In the genomic region with DNA sequence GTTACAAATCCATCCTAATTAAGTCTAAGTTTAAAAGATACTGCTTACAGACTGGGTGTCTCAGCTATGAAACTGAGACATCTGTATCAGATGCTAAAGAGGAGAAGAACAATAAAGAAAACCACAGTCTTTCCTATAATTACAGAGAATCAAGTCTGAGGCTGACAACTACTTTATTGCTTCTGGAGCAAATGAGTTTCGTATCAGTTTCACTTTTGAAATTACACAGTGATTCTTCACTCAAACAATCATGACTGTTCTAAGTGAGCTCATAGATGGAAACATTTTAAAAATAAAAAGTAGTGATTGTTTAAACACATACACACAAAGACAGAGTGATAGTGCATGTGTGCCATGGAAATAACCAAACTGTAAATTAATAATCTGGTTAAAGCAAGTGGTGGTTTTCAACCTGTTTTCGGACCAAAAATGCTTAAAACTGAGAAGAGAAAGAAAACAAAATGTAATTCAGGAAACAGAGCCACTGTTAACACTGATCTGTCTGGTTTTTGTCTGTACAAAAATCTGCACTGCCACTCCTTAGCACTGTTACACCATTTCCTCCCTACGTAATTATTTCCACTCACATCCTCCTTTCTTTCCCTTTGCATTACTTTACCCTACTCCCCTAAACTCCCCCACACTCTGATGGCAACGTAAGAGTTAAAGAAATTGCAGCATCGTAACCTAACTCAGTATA, we compare ENCODE assay signal across 8 cellular contexts. TPM values are rescaled to one million over a fixed set of nuclear protein-coding genes. Genes with fewer than 3 reads are reported as not detected.
DNase-seq lines count a peak whose midpoint lies in the region; ATAC-seq, FAIRE-seq and TF ChIP-seq lines count a peak whose summit lies in the region.

No MANE protein-coding gene starts in this region.

- TF ChIP-seq CTCF in BJ (IDR thresholded peaks at IDR 0.05; ENCODE audit: insufficient read depth, low read depth, low read length): no peak
- no peak for TF ChIP-seq CTCF in natural killer cell (IDR thresholded peaks at IDR 0.05)

- CTCF ChIA-PET in BJ (lab: Yijun Ruan, JAX): interaction anchor here (1.0 kb wide), 1 partner anchor 8 kb away, joined by 4 read pairs; no protein-coding TSS in a partner anchor

- peak overlapping the region; percentile 99 for H3K27ac Mint-ChIP-seq in natural killer cell

- H3K27me3 ChIP-seq in BJ (ENCODE audit: control insufficient read depth, insufficient read depth, low read length): no peaks in the 10 kb centered on the region

- intact Hi-C loops in natural killer cell (cut with micrococcal nuclease): loop anchor here (1.0 to 2.0 kb wide), 2 partner anchors 13 to 105 kb away; partner anchors contain the start of genes LIAS, RFC1 and RPL9

- 0 out of 2 replicates have a peak, but pooled peaks cover 1% of the 10 kb centered on the region for H3K36me3 ChIP-seq in BJ (ENCODE audit: control insufficient read depth, insufficient read depth, low read length)

- ATAC-seq in HG03196 (IDR thresholded peaks at IDR 0.05; ENCODE audit: unreplicated experiment) (peak; percentile 86), SK-N-SH treated with all-trans-retinoic acid at 6 μM for 48 hours (peak; percentile 83), natural killer cell (peak; percentile 79 to 84 (median 82))

- H3K27me3 Mint-ChIP-seq in natural killer cell (ENCODE audit: low read depth in 2 of 2): no peaks in the 10 kb centered on the region

- H3K36me3 Mint-ChIP-seq in natural killer cell: peaks cover 18% of the 10 kb centered on the region

- DNase-seq in BJ (ENCODE audit: low read depth) (peak; percentile 11), GM19239 (ENCODE audit: insufficient read length, low spot score) (peak; percentile 52), epidermal melanocyte (ENCODE audit: insufficient read length, low spot score) (peak; percentile 40), natural killer cell (no peak), NCI-H510A treated with DMSO at 0.1 percent for 48 hours (lab: John Stamatoyannopoulos, UW) (no peak), anterior cingulate cortex (lab: John Stamatoyannopoulos, UW) (no peak)

- peak overlapping the region; percentile 88 for H3K4me3 Mint-ChIP-seq in natural killer cell

- H3K9me3 Mint-ChIP-seq in natural killer cell: peaks cover 0 to 2% of the 10 kb centered on the region in 2 donors

- peak overlapping the region; percentile 30 for H3K4me3 ChIP-seq in BJ (ENCODE audit: low read depth, low read length)

- peaks cover 45 to 47% of the 10 kb centered on the region in 2 donors for H3K4me1 Mint-ChIP-seq in natural killer cell

- FAIRE-seq in GM19239 (lab: Jason Lieb, UNC): peak; percentile 95

- POLR2A ChIA-PET in BJ (lab: Charles Lee): no interaction called here

TF ChIP-seq in SK-N-SH treated with all-trans-retinoic acid at 6 μM for 48 hours, 23 proteins besides CTCF, POLR2A, EP300 and RAD21:
- TF ChIP-seq, protein P1, sequence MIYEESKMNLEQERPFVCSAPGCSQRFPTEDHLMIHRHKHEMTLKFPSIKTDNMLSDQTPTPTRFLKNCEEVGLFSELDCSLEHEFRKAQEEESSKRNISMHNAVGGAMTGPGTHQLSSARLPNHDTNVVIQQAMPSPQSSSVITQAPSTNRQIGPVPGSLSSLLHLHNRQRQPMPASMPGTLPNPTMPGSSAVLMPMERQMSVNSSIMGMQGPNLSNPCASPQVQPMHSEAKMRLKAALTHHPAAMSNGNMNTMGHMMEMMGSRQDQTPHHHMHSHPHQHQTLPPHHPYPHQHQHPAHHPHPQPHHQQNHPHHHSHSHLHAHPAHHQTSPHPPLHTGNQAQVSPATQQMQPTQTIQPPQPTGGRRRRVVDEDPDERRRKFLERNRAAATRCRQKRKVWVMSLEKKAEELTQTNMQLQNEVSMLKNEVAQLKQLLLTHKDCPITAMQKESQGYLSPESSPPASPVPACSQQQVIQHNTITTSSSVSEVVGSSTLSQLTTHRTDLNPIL (CRISPR knock-in tag; IDR thresholded peaks at IDR 0.05; ENCODE audit: low read depth): no peak
- TF ChIP-seq SNAI2 (CRISPR knock-in tag; IDR thresholded peaks at IDR 0.05): no peak
- TF ChIP-seq ZNF565 (CRISPR knock-in tag; conservative IDR thresholded peaks at IDR 0.05; ENCODE audit: low read depth): no peak
- TF ChIP-seq ESRRG (CRISPR knock-in tag; IDR thresholded peaks at IDR 0.05): no peak
- TF ChIP-seq ARNTL (CRISPR knock-in tag; IDR thresholded peaks at IDR 0.05; ENCODE audit: borderline replicate concordance, low read depth): no peak
- TF ChIP-seq OSR1 (CRISPR knock-in tag; IDR thresholded peaks at IDR 0.05): no peak
- TF ChIP-seq BACH2 (CRISPR knock-in tag; IDR thresholded peaks at IDR 0.05; ENCODE audit: borderline replicate concordance): no peak
- TF ChIP-seq CSDC2 (CRISPR knock-in tag; IDR thresholded peaks at IDR 0.05): no peak
- TF ChIP-seq, protein P2, sequence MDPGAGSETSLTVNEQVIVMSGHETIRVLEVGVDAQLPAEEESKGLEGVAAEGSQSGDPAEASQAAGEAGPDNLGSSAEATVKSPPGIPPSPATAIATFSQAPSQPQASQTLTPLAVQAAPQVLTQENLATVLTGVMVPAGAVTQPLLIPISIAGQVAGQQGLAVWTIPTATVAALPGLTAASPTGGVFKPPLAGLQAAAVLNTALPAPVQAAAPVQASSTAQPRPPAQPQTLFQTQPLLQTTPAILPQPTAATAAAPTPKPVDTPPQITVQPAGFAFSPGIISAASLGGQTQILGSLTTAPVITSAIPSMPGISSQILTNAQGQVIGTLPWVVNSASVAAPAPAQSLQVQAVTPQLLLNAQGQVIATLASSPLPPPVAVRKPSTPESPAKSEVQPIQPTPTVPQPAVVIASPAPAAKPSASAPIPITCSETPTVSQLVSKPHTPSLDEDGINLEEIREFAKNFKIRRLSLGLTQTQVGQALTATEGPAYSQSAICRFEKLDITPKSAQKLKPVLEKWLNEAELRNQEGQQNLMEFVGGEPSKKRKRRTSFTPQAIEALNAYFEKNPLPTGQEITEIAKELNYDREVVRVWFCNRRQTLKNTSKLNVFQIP (CRISPR knock-in tag; IDR thresholded peaks at IDR 0.05; ENCODE audit: borderline replicate concordance, low read depth): no peak
- TF ChIP-seq, protein P3, sequence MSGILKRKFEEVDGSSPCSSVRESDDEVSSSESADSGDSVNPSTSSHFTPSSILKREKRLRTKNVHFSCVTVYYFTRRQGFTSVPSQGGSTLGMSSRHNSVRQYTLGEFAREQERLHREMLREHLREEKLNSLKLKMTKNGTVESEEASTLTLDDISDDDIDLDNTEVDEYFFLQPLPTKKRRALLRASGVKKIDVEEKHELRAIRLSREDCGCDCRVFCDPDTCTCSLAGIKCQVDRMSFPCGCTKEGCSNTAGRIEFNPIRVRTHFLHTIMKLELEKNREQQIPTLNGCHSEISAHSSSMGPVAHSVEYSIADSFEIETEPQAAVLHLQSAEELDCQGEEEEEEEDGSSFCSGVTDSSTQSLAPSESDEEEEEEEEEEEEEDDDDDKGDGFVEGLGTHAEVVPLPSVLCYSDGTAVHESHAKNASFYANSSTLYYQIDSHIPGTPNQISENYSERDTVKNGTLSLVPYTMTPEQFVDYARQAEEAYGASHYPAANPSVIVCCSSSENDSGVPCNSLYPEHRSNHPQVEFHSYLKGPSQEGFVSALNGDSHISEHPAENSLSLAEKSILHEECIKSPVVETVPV (CRISPR knock-in tag; IDR thresholded peaks at IDR 0.05): no peak
- no peak for TF ChIP-seq ZFP3 (CRISPR knock-in tag; IDR thresholded peaks at IDR 0.05)

RNA-seq across cellular contexts. Expression of gene RFC1, which starts 12.5 kb away (rescaled TPM):
- polyA plus RNA-seq in BJ (2011; rRNA removed): 18.1 and 32.6 TPM in 2 replicates
- 23.9 and 24.1 TPM in 2 replicates for polyA minus RNA-seq in BJ (2011; rRNA and poly(A)+ RNA removed)
- total RNA-seq in natural killer cell: 100 to 1,000 TPM in 1 of 3 donors, 10 to 100 TPM in 2; 74.6 to 103 (median 84.7) TPM

RNA-seq across cellular contexts. Expression of gene KLB, which starts 53.1 kb away (rescaled TPM):
- polyA plus RNA-seq in BJ (2011; rRNA removed): not detected in 2 replicates
- not detected in 2 replicates for polyA minus RNA-seq in BJ (2011; rRNA and poly(A)+ RNA removed)
- total RNA-seq in natural killer cell: under 1 TPM; 0.07 to 0.16 (median 0.10) TPM

Comparison
In these comparisons a context has a peak if more than half of its experiments do, and no peak if none do; other contexts are left out.
1. DNase-seq: peak in BJ (single experiment), GM19239 (single experiment) and epidermal melanocyte (single experiment); none in natural killer cell (single experiment), NCI-H510A treated with DMSO at 0.1 percent for 48 hours (single experiment) and anterior cingulate cortex (0 of 58).
2. Peak in every context shown above with its lines, with median percentiles within 50 percentile points of each other: ATAC-seq.